1 cellular context compared by ENCODE assay signal in genomic region chr3:115822572-115822971, GRCh38.
TF ChIP-seq lines count a peak whose summit lies in the region.

No MANE protein-coding gene starts in this region.

TF ChIP-seq in HepG2, 621 proteins besides CTCF, POLR2A, EP300 and RAD21 (continued from another document and continues in another):
- TF ChIP-seq ZNF710 (CRISPR knock-in tag; IDR thresholded peaks at IDR 0.05; ENCODE audit: borderline replicate concordance), result no peak
- TF ChIP-seq ZBTB10 (CRISPR knock-in tag; IDR thresholded peaks at IDR 0.05; ENCODE audit: borderline replicate concordance), result no peak
- TF ChIP-seq ZSCAN22 (CRISPR knock-in tag; IDR thresholded peaks at IDR 0.05), result no peak
- TF ChIP-seq STAT6 (CRISPR knock-in tag; IDR thresholded peaks at IDR 0.05; ENCODE audit: borderline replicate concordance), result no peak
- TF ChIP-seq HMG20B (CRISPR knock-in tag; conservative IDR thresholded peaks at IDR 0.05), result no peak
- TF ChIP-seq ZBTB43 (CRISPR knock-in tag; conservative IDR thresholded peaks at IDR 0.05), result no peak
- TF ChIP-seq NFE2L2 (IDR thresholded peaks at IDR 0.05; ENCODE audit: low read length), result peak; percentile 38; the same call in 1 of the 2 replicates
- TF ChIP-seq ZNF3 (CRISPR knock-in tag; IDR thresholded peaks at IDR 0.05), result no peak
- TF ChIP-seq HMG20A (CRISPR knock-in tag; IDR thresholded peaks at IDR 0.05; ENCODE audit: borderline replicate concordance), result peak; percentile 74; the same call in 1 of the 2 replicates
- no peak for TF ChIP-seq LBX2 (CRISPR knock-in tag; IDR thresholded peaks at IDR 0.05; ENCODE audit: borderline replicate concordance)
- TF ChIP-seq HNRNPH1 (optimal IDR thresholded peaks at IDR 0.05; ENCODE audit: low read depth, low read length), result no peak
- TF ChIP-seq HNRNPUL1 (IDR thresholded peaks at IDR 0.05; ENCODE audit: low read depth, low read length), result no peak
- TF ChIP-seq ZBTB14 (CRISPR knock-in tag; IDR thresholded peaks at IDR 0.05), result no peak
- TF ChIP-seq FOXJ3 (CRISPR knock-in tag; IDR thresholded peaks at IDR 0.05; ENCODE audit: borderline replicate concordance), result no peak
- TF ChIP-seq ZBTB7B (CRISPR knock-in tag; IDR thresholded peaks at IDR 0.05), result 0 out of 2 replicates have a peak, but pooled peaks have one; percentile 7
- no peak for TF ChIP-seq ZSCAN29 (CRISPR knock-in tag; conservative IDR thresholded peaks at IDR 0.05)
- TF ChIP-seq ZNF205 (CRISPR knock-in tag; IDR thresholded peaks at IDR 0.05), result no peak
- TF ChIP-seq LRRFIP1 (CRISPR knock-in tag; conservative IDR thresholded peaks at IDR 0.05), result no peak
- no peak for TF ChIP-seq TSC22D2 (CRISPR knock-in tag; IDR thresholded peaks at IDR 0.05; ENCODE audit: borderline replicate concordance)
- TF ChIP-seq ZNF331 (CRISPR knock-in tag; IDR thresholded peaks at IDR 0.05), result no peak
- TF ChIP-seq ZSCAN21 (CRISPR knock-in tag; IDR thresholded peaks at IDR 0.05; ENCODE audit: borderline replicate concordance), result no peak
- peak; percentile 55; the same call in 1 of the 2 replicates for TF ChIP-seq GATAD2A (CRISPR knock-in tag; IDR thresholded peaks at IDR 0.05)
- no peak for TF ChIP-seq DZIP1 (CRISPR knock-in tag; IDR thresholded peaks at IDR 0.05)
- TF ChIP-seq NFAT5 (CRISPR knock-in tag; IDR thresholded peaks at IDR 0.05), result no peak
- TF ChIP-seq CHCHD3 (CRISPR knock-in tag; IDR thresholded peaks at IDR 0.05), result no peak
- no peak for TF ChIP-seq ZNF775 (CRISPR knock-in tag; IDR thresholded peaks at IDR 0.05; ENCODE audit: borderline replicate concordance)
- TF ChIP-seq ZNF225 (CRISPR knock-in tag; IDR thresholded peaks at IDR 0.05), result no peak
